17 cellular contexts compared by ENCODE assay signal in genomic region chr5:158966691-158967090, GRCh38.
"Had no signal": no experiment of that assay in that cellular context is flagged by ENCODE, and none has a peak within 500 bp of the region (broad histone marks: within the 10 kb centered on the region; RNA-seq: fewer than 3 reads in every experiment).

No MANE protein-coding gene starts in this region.

- H3K27ac ChIP-seq: sigmoid colon, stomach, thyroid gland had no signal

- H3K4me3 ChIP-seq: sigmoid colon, stomach, thyroid gland, vagina had no signal

- H3K4me1 ChIP-seq: sigmoid colon, stomach, thyroid gland had no signal

- H3K27me3 ChIP-seq: sigmoid colon, stomach, thyroid gland, vagina had no signal

- H3K36me3 ChIP-seq: sigmoid colon, stomach, thyroid gland, vagina had no signal

- H3K4me1 Mint-ChIP-seq: activated naive CD4-positive, alpha-beta T cell treated with anti-CD3 and anti-CD28 coated beads, Interleukin-2, amount 50 U/mL, for 24 hours; central memory CD8-positive, alpha-beta T cell; immature natural killer cell had no signal

- H3K9me3 ChIP-seq: sigmoid colon, stomach, thyroid gland, vagina had no signal

- H3K27ac Mint-ChIP-seq: activated naive CD4-positive, alpha-beta T cell treated with anti-CD3 and anti-CD28 coated beads, Interleukin-2, amount 50 U/mL, for 24 hours; brain; immature natural killer cell; natural killer cell treated with Interleukin-12 subunit alpha and Interleukin-12 subunit beta and Interleukin-15 and Interleukin-18, amount 100 ng/mL, for 72 hours; T-helper 2 cell treated with Interferon-gamma antibody and Interleukin-4, amounts not matched to agents 5 μg/mL and 100 μg/mL, for 36 hours had no signal

- H3K27me3 Mint-ChIP-seq: activated naive CD4-positive, alpha-beta T cell treated with anti-CD3 and anti-CD28 coated beads, Interleukin-2, amount 50 U/mL, for 24 hours had no signal

- ATAC-seq: left cardiac atrium; natural killer cell treated with Interleukin-12 subunit alpha and Interleukin-12 subunit beta and Interleukin-15 and Interleukin-18, amount 100 ng/mL, for 72 hours had no signal

- H3K4me3 Mint-ChIP-seq: activated naive CD4-positive, alpha-beta T cell treated with anti-CD3 and anti-CD28 coated beads, Interleukin-2, amount 50 U/mL, for 24 hours; brain; central memory CD8-positive, alpha-beta T cell; immature natural killer cell; natural killer cell treated with Interleukin-12 subunit alpha and Interleukin-12 subunit beta and Interleukin-15 and Interleukin-18, amount 100 ng/mL, for 72 hours; T-helper 2 cell treated with Interferon-gamma antibody and Interleukin-4, amounts not matched to agents 5 μg/mL and 100 μg/mL, for 36 hours had no signal

- H3K9me3 Mint-ChIP-seq: activated naive CD4-positive, alpha-beta T cell treated with anti-CD3 and anti-CD28 coated beads, Interleukin-2, amount 50 U/mL, for 24 hours; central memory CD8-positive, alpha-beta T cell; natural killer cell treated with Interleukin-12 subunit alpha and Interleukin-12 subunit beta and Interleukin-15 and Interleukin-18, amount 100 ng/mL, for 72 hours; T-helper 2 cell treated with Interferon-gamma antibody and Interleukin-4, amounts not matched to agents 5 μg/mL and 100 μg/mL, for 36 hours had no signal

- DNase-seq: activated effector memory CD4-positive, alpha-beta T cell treated with Interleukin-2 at 50 U/mL for 16 hours; amniotic stem cell; effector memory CD4-positive, alpha-beta T cell; glutamatergic neuron; immature natural killer cell; left cardiac atrium; occipital lobe; sigmoid colon; stimulated activated CD4-positive, alpha-beta T cell treated with anti-CD3 and anti-CD28 coated beads, Interleukin-12 subunit alpha, Interleukin-12 subunit beta, amount 100 ng/mL, for 4 hours; stomach; thyroid gland had no signal

- H3K36me3 Mint-ChIP-seq: activated naive CD4-positive, alpha-beta T cell treated with anti-CD3 and anti-CD28 coated beads, Interleukin-2, amount 50 U/mL, for 24 hours; brain; immature natural killer cell; natural killer cell treated with Interleukin-12 subunit alpha and Interleukin-12 subunit beta and Interleukin-15 and Interleukin-18, amount 100 ng/mL, for 72 hours had no signal
